Comparison of ENCODE assay signal across 17 cellular contexts in genomic region chr13:97005631-97006262, GRCh38. TPM values are rescaled to one million over a fixed set of nuclear protein-coding genes. Genes with fewer than 3 reads are reported as not detected.
DNase-seq lines count a peak whose midpoint lies in the region; ATAC-seq and TF ChIP-seq lines count a peak whose summit lies in the region.
"Had no signal": no experiment of that assay in that cellular context is flagged by ENCODE, and none has a peak within 500 bp of the region (broad histone marks: within the 10 kb centered on the region; RNA-seq: fewer than 3 reads in every experiment).

No MANE protein-coding gene starts in this region.

- peak; percentile 30 for DNase-seq in AG20443 (ENCODE audit: low spot score)
- peak in 1 of 2 experiments; percentile 54 for DNase-seq in PC-9
- peak; percentile 74 for DNase-seq in choroid plexus epithelial cell (ENCODE audit: low read depth)
- DNase-seq in kidney glomerular epithelial cell (lab: John Stamatoyannopoulos, UW), result peak; percentile 16
- DNase-seq in HAP-1 (ENCODE audit: low spot score in 2 of 2), result no peak
- no peak for DNase-seq in ACHN
- DNase-seq in 8988T, result no peak
- DNase-seq: activated CD4-positive, alpha-beta T cell treated with anti-CD3 and anti-CD28 coated beads for 48 hours; COR-L47; effector memory CD4-positive, alpha-beta T cell; GDM1; NCI-H446 treated with DMSO at 0.1 percent for 48 hours; psoas muscle; T-helper 9 cell had no signal

- H3F3A ChIP-seq in PC-9 (ENCODE audit: insufficient read depth, low read depth), result no peaks in the 10 kb centered on the region

- no peaks in the 10 kb centered on the region for H3K27me3 ChIP-seq in PC-9 (ENCODE audit: insufficient read depth, low read depth)
- peaks cover 3% of the 10 kb centered on the region for H3K27me3 ChIP-seq in HAP-1 (ENCODE audit: low read depth)

- H4K20me1 ChIP-seq in PC-9 (ENCODE audit: insufficient read depth), result no peaks in the 10 kb centered on the region

- H2AFZ ChIP-seq in PC-9, result no peak overlapping the region

- H3K9me3 ChIP-seq in PC-9 (ENCODE audit: insufficient read depth, low read depth) (no peaks in the 10 kb centered on the region), HAP-1 (no peaks in the 10 kb centered on the region)
- H3K9me3 ChIP-seq: psoas muscle had no signal

- H3K36me3 ChIP-seq in PC-9 (ENCODE audit: low read depth), result no peaks in the 10 kb centered on the region
- no peaks in the 10 kb centered on the region for H3K36me3 ChIP-seq in HAP-1 (replicated peaks)

- H3K4me2 ChIP-seq in PC-9, result peak overlapping the region; percentile 23; the same call in 1 of the 2 replicates

- no TSS peak for BruUV-seq in PC-9 (replicated peaks; lab: Mats Ljungman, UMichigan)

- no peaks in the 10 kb centered on the region for H3K9me2 ChIP-seq in PC-9 (ENCODE audit: insufficient read depth)

- ATAC-seq in HG03571 (IDR thresholded peaks at IDR 0.05; ENCODE audit: unreplicated experiment), result no peak
- ATAC-seq: psoas muscle had no signal

- CTCF ChIA-PET in PC-9 (lab: Charles Lee), result no interaction called here

- H3K27ac ChIP-seq in PC-9, result no peak overlapping the region
- H3K27ac ChIP-seq: psoas muscle had no signal

- intact Hi-C loops in PC-9 (cut with micrococcal nuclease; ENCODE audit: unreplicated experiment), result no loop called here

- H3K4me1 ChIP-seq in PC-9 (replicated peaks; ENCODE audit: insufficient read depth) (peaks cover 10% of the 10 kb centered on the region; the same call in 1 of the 2 replicates), HAP-1 (no peaks in the 10 kb centered on the region)
- H3K4me1 ChIP-seq: psoas muscle had no signal

- in situ Hi-C loops in HAP-1 (cut with MboI; ENCODE audit: low sequenced_read_pairs) (no loop called here), ACHN (cut with HindIII; ENCODE audit: low pct_ligation_motif_present, low pct_unique_long_range_greater_than_20kb, low sequenced_read_pairs) (no loop called here)

- H3K79me2 ChIP-seq in PC-9 (ENCODE audit: low read depth), result no peaks in the 10 kb centered on the region

- no peak for TF ChIP-seq CTCF in PC-9 (conservative IDR thresholded peaks at IDR 0.05)
- TF ChIP-seq CTCF in choroid plexus epithelial cell (conservative IDR thresholded peaks at IDR 0.05; ENCODE audit: low read depth, low read length), result peak; percentile 5

- H3K4me3 ChIP-seq in PC-9, result no peak overlapping the region
- no peak overlapping the region for H3K4me3 ChIP-seq in choroid plexus epithelial cell (ENCODE audit: low read depth, low read length)
- no peak overlapping the region for H3K4me3 ChIP-seq in HAP-1
- H3K4me3 ChIP-seq: psoas muscle had no signal

- POLR2A ChIA-PET in PC-9 (lab: Charles Lee; ENCODE audit: unreplicated experiment), result interaction anchor here (0.8 kb wide), 1 partner anchor 336 kb away, joined by 17 read pairs; no protein-coding TSS in a partner anchor

RNA-seq across cellular contexts. Expression of gene OXGR1, which starts 11.5 kb away (rescaled TPM):
- not detected in 2 replicates for total RNA-seq in PC-9 (2021)
- total RNA-seq: HT-29, lung microvascular endothelial cell, psoas muscle had no signal

Comparison
In these comparisons a context has a peak if more than half of its experiments do, and no peak if none do; other contexts are left out.
1. DNase-seq: peak in AG20443 (single experiment), choroid plexus epithelial cell (single experiment) and kidney glomerular epithelial cell (single experiment); none in HAP-1 (0 of 2), ACHN (single experiment) and 8988T (single experiment).